Comparison of ENCODE assay signal across 14 cellular contexts in the genomic region with DNA sequence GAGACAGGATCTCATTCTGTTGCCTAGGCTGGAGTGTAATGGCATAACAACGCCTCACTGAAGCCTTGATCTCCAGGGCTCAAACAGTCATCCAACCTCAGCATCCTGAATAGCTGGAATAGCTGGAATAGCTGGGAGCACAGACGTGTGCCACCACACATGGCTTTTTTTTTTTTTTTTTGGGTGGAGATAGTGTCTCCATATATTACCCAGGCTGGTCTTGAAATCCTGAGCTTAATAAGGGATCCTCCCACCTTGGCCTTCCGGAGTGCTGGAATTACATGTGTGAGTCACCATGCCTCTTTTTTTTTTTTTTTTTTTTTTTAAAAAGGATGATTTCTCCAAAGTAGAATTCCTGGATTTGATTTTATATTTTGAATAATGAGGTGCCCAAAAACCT.
A peak's percentile ranks its signal among the peaks of the same experiment; 100 is the strongest.
DNase-seq lines count a peak whose midpoint lies in the region; ATAC-seq, FAIRE-seq and TF ChIP-seq lines count a peak whose summit lies in the region.
"Had no signal": no experiment of that assay in that cellular context is flagged by ENCODE, and none has a peak within 500 bp of the region (broad histone marks: within the 10 kb centered on the region; RNA-seq: fewer than 3 reads in every experiment).

No MANE protein-coding gene starts in this region.

- intact Hi-C loops in head of caudate nucleus (cut with DNase I) (no loop called here), OCI-LY7 (cut with micrococcal nuclease; ENCODE audit: unreplicated experiment) (no loop called here)

- no peak overlapping the region for H3K27ac Mint-ChIP-seq in immature natural killer cell
- H3K27ac Mint-ChIP-seq: activated B cell treated with CpG ODN at 0.5 μM for 24 hours had no signal

- no peaks in the 10 kb centered on the region for H4K20me1 ChIP-seq in OCI-LY7 (ENCODE audit: insufficient read depth, low read length)

- TF ChIP-seq CTCF in OCI-LY7 (conservative IDR thresholded peaks at IDR 0.05; ENCODE audit: low read length): no peak

- peaks cover 2 to 20% of the 10 kb centered on the region in 2 donors for H3K4me1 Mint-ChIP-seq in immature natural killer cell

- H3K27me3 Mint-ChIP-seq in immature natural killer cell (ENCODE audit: low read depth in 3 of 3): peaks cover 0 to 2% (median 0%) of the 10 kb centered on the region in 3 donors
- H3K27me3 Mint-ChIP-seq: activated B cell treated with CpG ODN at 0.5 μM for 24 hours had no signal

- H3K4me3 Mint-ChIP-seq in immature natural killer cell: no peak overlapping the region
- H3K4me3 Mint-ChIP-seq: activated B cell treated with CpG ODN at 0.5 μM for 24 hours had no signal

- H3K36me3 Mint-ChIP-seq in immature natural killer cell: peaks cover 3 to 5% (median 3%) of the 10 kb centered on the region in 3 donors

- H3K9me3 Mint-ChIP-seq in immature natural killer cell: no peaks in the 10 kb centered on the region
- H3K9me3 Mint-ChIP-seq: activated B cell treated with CpG ODN at 0.5 μM for 24 hours had no signal

- CTCF ChIA-PET in OCI-LY7 (lab: Charles Lee; ENCODE audit: unreplicated experiment): no interaction called here

- BruUV-seq in OCI-LY7 (replicated peaks; lab: Mats Ljungman, UMichigan): no TSS peak

- no peak for FAIRE-seq in small intestine (lab: Jason Lieb, UNC)
- FAIRE-seq: A204.1, GM12891 had no signal

- POLR2A ChIA-PET in OCI-LY7 (lab: Charles Lee): interaction anchor here (0.5 to 0.7 kb wide), 3 partner anchors 58 to 834 kb away, joined by 3 to 6 read pairs (median 3); no protein-coding TSS in a partner anchor

- DNase-seq in NCI-H2227 (lab: John Stamatoyannopoulos, UW; ENCODE audit: unreplicated experiment): peak; percentile 19
- no peak for DNase-seq in NCI-H2227 treated with DMSO at 0.1 percent for 48 hours (lab: John Stamatoyannopoulos, UW)
- DNase-seq in T1000 (lab: John Stamatoyannopoulos, UW): peak; percentile 38
- DNase-seq in head of caudate nucleus: peak in 23 of 42 donors; percentile 9 to 75 (median 36)
- peak; percentile 14 for DNase-seq in small intestine
- no peak for DNase-seq in OCI-LY7 (ENCODE audit: low spot score)
- DNase-seq in immature natural killer cell: no peak
- DNase-seq: activated B cell treated with CpG ODN at 0.5 μM for 24 hours; activated naive CD4-positive, alpha-beta T cell; NCI-H748 treated with DMSO at 0.1 percent for 48 hours had no signal

- peaks cover 0 to 15% of the 10 kb centered on the region in 2 donors for H3K36me3 ChIP-seq in small intestine (ENCODE audit: control insufficient read depth in 2 of 2, insufficient read depth in 2 of 2, low read length in 2 of 2)
- H3K36me3 ChIP-seq in OCI-LY7 (ENCODE audit: insufficient read depth, low read length): peaks cover 71% of the 10 kb centered on the region

- no peaks in the 10 kb centered on the region for H3K27me3 ChIP-seq in small intestine (ENCODE audit: control insufficient read depth in 2 of 2, insufficient read depth in 2 of 2, low read length in 2 of 2)
- H3K27me3 ChIP-seq: neutrophil had no signal

- H3K9me2 ChIP-seq in OCI-LY7 (ENCODE audit: insufficient read depth, low read length): no peaks in the 10 kb centered on the region

- no peak overlapping the region for H2AFZ ChIP-seq in OCI-LY7 (ENCODE audit: low read length)

- H3K27ac ChIP-seq in small intestine (ENCODE audit: low read depth in 1 of 2, low read length in 1 of 2) (no peak overlapping the region), OCI-LY7 (ENCODE audit: low read depth, low read length, poor library complexity, severe bottlenecking) (no peak overlapping the region)
- H3K27ac ChIP-seq: neutrophil had no signal

- no peaks in the 10 kb centered on the region for H3K9me3 ChIP-seq in small intestine (ENCODE audit: control insufficient read depth, low read depth)
- no peaks in the 10 kb centered on the region for H3K9me3 ChIP-seq in OCI-LY7 (ENCODE audit: low read length)
- H3K9me3 ChIP-seq: neutrophil had no signal

- 67 to 74% (median 67%) methylated on average over 3 of the region's 3 CpGs for WGBS in small intestine, 3 donors

- H3K79me2 ChIP-seq in OCI-LY7 (ENCODE audit: insufficient read depth, low read depth, low read length): peaks cover 18% of the 10 kb centered on the region; the same call in 1 of the 2 replicates

- ATAC-seq in HG02571 (IDR thresholded peaks at IDR 0.05; ENCODE audit: unreplicated experiment): no peak

- no peak overlapping the region for H3K4me2 ChIP-seq in OCI-LY7 (ENCODE audit: low read length)

- H3K4me1 ChIP-seq in small intestine (ENCODE audit: control insufficient read depth in 2 of 2, insufficient read depth in 1 of 2, low read depth in 1 of 2, low read length in 1 of 2) (no peaks in the 10 kb centered on the region), OCI-LY7 (ENCODE audit: insufficient read depth, low read length, poor library complexity, severe bottlenecking) (peaks cover 5% of the 10 kb centered on the region)

- H3K4me3 ChIP-seq in small intestine (ENCODE audit: low read depth in 1 of 2, low read length in 2 of 2) (no peak overlapping the region), OCI-LY7 (ENCODE audit: low read depth, low read length, poor library complexity, severe bottlenecking) (no peak overlapping the region)

Comparison
In these comparisons a context has a peak if more than half of its experiments do, and no peak if none do; other contexts are left out.
1. DNase-seq: peak in NCI-H2227 (single experiment), T1000 (single experiment), head of caudate nucleus (23 of 42) and small intestine (single experiment); none in NCI-H2227 treated with DMSO at 0.1 percent for 48 hours (single experiment), OCI-LY7 (single experiment) and immature natural killer cell (0 of 3).